ENCODE assay signal across 18 cellular contexts in genomic region chr3:45319231-45320085, GRCh38.
DNase-seq lines count a peak whose midpoint lies in the region; ATAC-seq, FAIRE-seq and TF ChIP-seq lines count a peak whose summit lies in the region.
"Had no signal": no experiment of that assay in that cellular context is flagged by ENCODE, and none has a peak within 500 bp of the region (broad histone marks: within the 10 kb centered on the region; RNA-seq: fewer than 3 reads in every experiment).

No MANE protein-coding gene starts in this region.

- H3K9me3 Mint-ChIP-seq in GM23338 = no peaks in the 10 kb centered on the region; the same call in 2 of the 3 replicates

- TF ChIP-seq POLR2A in K562 (conservative IDR thresholded peaks at IDR 0.05) = no peak

- peaks cover 2% of the 10 kb centered on the region; the same call in 1 of the 2 replicates for H3F3A ChIP-seq in GM23338 (replicated peaks; ENCODE audit: low read depth)

- peaks cover 7% of the 10 kb centered on the region; the same call in 2 of the 3 replicates for H3K36me3 Mint-ChIP-seq in GM23338 (ENCODE audit: low read depth)
- H3K36me3 Mint-ChIP-seq: CD4-positive, alpha-beta memory T cell had no signal

- H3K79me2 ChIP-seq in GM23338 (replicated peaks; ENCODE audit: insufficient read depth) (no peaks in the 10 kb centered on the region), K562 (ENCODE audit: control insufficient read depth, insufficient read depth, low read length) (no peaks in the 10 kb centered on the region)

- no peak overlapping the region for H2AFZ ChIP-seq in GM23338
- no peak overlapping the region for H2AFZ ChIP-seq in K562 (ENCODE audit: low read depth, low read length)
- H2AFZ ChIP-seq: GM23248 had no signal

- H3K4me1 ChIP-seq in GM23338 (ENCODE audit: insufficient read depth) (peaks cover 21% of the 10 kb centered on the region), K562 (replicated peaks in 1 of 2; ENCODE audit: control insufficient read depth in 2 of 2, insufficient read depth in 2 of 2, low read length in 2 of 2) (no peaks in the 10 kb centered on the region)
- H3K4me1 ChIP-seq: A549 had no signal

- peaks cover 10% of the 10 kb centered on the region for H3K9me2 ChIP-seq in GM23338 (ENCODE audit: insufficient read depth)
- H3K9me2 ChIP-seq: SK-N-SH had no signal

- intact Hi-C loops in K562 (cut with micrococcal nuclease) = no loop called here

- no peak for TF ChIP-seq EP300 in K562 (IDR thresholded peaks at IDR 0.05; ENCODE audit: low read length)

- H3K4me2 ChIP-seq in GM23338 = peak overlapping the region; percentile 70
- H3K4me2 ChIP-seq in K562 (ENCODE audit: insufficient read depth, low read length) = no peak overlapping the region
- H3K4me2 ChIP-seq: A549, BLaER1, SK-N-SH had no signal

- no peak overlapping the region for H3K27ac ChIP-seq in GM23338 (ENCODE audit: low read depth)
- H3K27ac ChIP-seq in K562 (ENCODE audit: extremely low read depth, low read depth, low read length) = no peak overlapping the region
- H3K27ac ChIP-seq: A549, BLaER1, GM23248 had no signal

- in situ Hi-C loops in K562 (cut with MboI) = no loop called here

- no peak for TF ChIP-seq RAD21 in K562 (CRISPR knock-in tag; conservative IDR thresholded peaks at IDR 0.05 in 1 of 2, IDR thresholded peaks at IDR 0.05 in 1 of 2)

- FAIRE-seq in K562 (lab: Jason Lieb, UNC) = no peak
- FAIRE-seq: A549, GM12891 had no signal

- H3K4me3 ChIP-seq in GM23338 (no peak overlapping the region), K562 (no peak overlapping the region)
- H3K4me3 ChIP-seq: A549, BLaER1, GM23248 had no signal

- no peaks in the 10 kb centered on the region for H4K20me1 ChIP-seq in GM23338 (replicated peaks; ENCODE audit: insufficient read depth)
- H4K20me1 ChIP-seq in K562 (replicated peaks; ENCODE audit: control insufficient read depth, insufficient read depth, low read length) = no peaks in the 10 kb centered on the region
- H4K20me1 ChIP-seq: BLaER1 had no signal

- H3K27me3 ChIP-seq in GM23338 (ENCODE audit: insufficient read depth) (no peaks in the 10 kb centered on the region), K562 (ENCODE audit: control insufficient read depth in 2 of 2, insufficient read depth in 2 of 2, low read length in 2 of 2) (peaks cover 22 to 39% of the 10 kb centered on the region in 2 experiments)
- H3K27me3 ChIP-seq: BLaER1 had no signal

- DNase-seq in GM23338 (ENCODE audit: low spot score) (no peak), NCI-H2171 (lab: John Stamatoyannopoulos, UW) (peak; percentile 10), K562 (ENCODE audit: extremely low read depth in 1 of 4, low spot score in 3 of 4) (no peak), left lobe of liver (ENCODE audit: low spot score) (peak; percentile 21), NCI-H1417 treated with DMSO at 0.1 percent for 48 hours (lab: John Stamatoyannopoulos, UW) (no peak), epidermal melanocyte (ENCODE audit: insufficient read length, low spot score) (no peak)
- DNase-seq in effector CD4-positive, alpha-beta T cell = no peak
- DNase-seq: CD4-positive, alpha-beta memory T cell; GM23248; NCI-H146; NCI-H2029 treated with DMSO at 0.1 percent for 48 hours; NCI-H526 treated with DMSO at 0.1 percent for 48 hours; OCI-M1; SK-N-SH had no signal

- ATAC-seq in GM23338 (no peak), K562 (no peak), left lobe of liver (no peak), HG03469 (IDR thresholded peaks at IDR 0.05; ENCODE audit: unreplicated experiment) (no peak)
- ATAC-seq: A549 had no signal

- no peak overlapping the region for H3K27ac Mint-ChIP-seq in GM23338
- H3K27ac Mint-ChIP-seq: CD4-positive, alpha-beta memory T cell had no signal

- no peak overlapping the region for H3K4me3 Mint-ChIP-seq in GM23338
- H3K4me3 Mint-ChIP-seq: CD4-positive, alpha-beta memory T cell had no signal

- H3K9me3 ChIP-seq in K562 (replicated peaks; ENCODE audit: control insufficient read depth, insufficient read depth, low read depth, low read length) = no peaks in the 10 kb centered on the region
- H3K9me3 ChIP-seq: A549, BLaER1, SK-N-SH had no signal

- peaks cover 37% of the 10 kb centered on the region for H3K4me1 Mint-ChIP-seq in GM23338
- H3K4me1 Mint-ChIP-seq: CD4-positive, alpha-beta memory T cell had no signal

- H3K9me1 ChIP-seq in K562 (ENCODE audit: control insufficient read depth, insufficient read depth, low read length) = no peaks in the 10 kb centered on the region

- peaks cover 1% of the 10 kb centered on the region for H3K27me3 Mint-ChIP-seq in GM23338 (ENCODE audit: insufficient read depth, low read depth, poor library complexity)

- no TSS peak for BruUV-seq in K562 (replicated peaks; lab: Mats Ljungman, UMichigan)

- WGBS in K562 (ENCODE audit: insufficient coverage, low coverage, missing lambda C conversion rate) = 25% methylated on average over 11 of the region's 11 CpGs

- POLR2A ChIA-PET in K562 (lab: Yijun Ruan, JAX) = interaction anchor here (0.6 to 1.6 kb wide), 9 partner anchors 12 to 405 kb away, joined by 3 to 6 read pairs (median 3); no protein-coding TSS in a partner anchor

- no peak overlapping the region for H3K9ac ChIP-seq in K562 (ENCODE audit: insufficient read depth in 1 of 2, low read depth in 2 of 2, low read length in 2 of 2)
- H3K9ac ChIP-seq: BLaER1, GM23248, SK-N-SH had no signal

- TF ChIP-seq CTCF in GM23338 (conservative IDR thresholded peaks at IDR 0.05; ENCODE audit: low read depth in 2 of 2) = no peak
- no peak for TF ChIP-seq CTCF in K562 (IDR thresholded peaks at IDR 0.05 in 2 of 3, conservative IDR thresholded peaks at IDR 0.05 in 1 of 3; ENCODE audit: insufficient read depth in 2 of 3, low read depth in 1 of 3, low read length in 3 of 3)

- CTCF ChIA-PET in K562 (lab: Yijun Ruan, JAX; ENCODE audit: low intra/inter-chr PET ratio) = no interaction called here

- H3K36me3 ChIP-seq in GM23338 (ENCODE audit: insufficient read depth) (no peaks in the 10 kb centered on the region), K562 (ENCODE audit: control insufficient read depth, insufficient read depth, low read length) (no peaks in the 10 kb centered on the region)
- H3K36me3 ChIP-seq: BLaER1 had no signal

TF ChIP-seq in GM23338, 12 proteins besides CTCF, POLR2A, EP300 and RAD21 (continues in another document):
- TF ChIP-seq STAT1 (IDR thresholded peaks at IDR 0.05; ENCODE audit: unreplicated experiment) (no peak), ZNF331 (CRISPR knock-in tag; IDR thresholded peaks at IDR 0.05; ENCODE audit: low read depth) (no peak), POLR2AphosphoS5 (IDR thresholded peaks at IDR 0.05; ENCODE audit: low read depth) (no peak), CREB1 (CRISPR knock-in tag; IDR thresholded peaks at IDR 0.05; ENCODE audit: low read depth) (no peak)
- TF ChIP-seq, protein P1, sequence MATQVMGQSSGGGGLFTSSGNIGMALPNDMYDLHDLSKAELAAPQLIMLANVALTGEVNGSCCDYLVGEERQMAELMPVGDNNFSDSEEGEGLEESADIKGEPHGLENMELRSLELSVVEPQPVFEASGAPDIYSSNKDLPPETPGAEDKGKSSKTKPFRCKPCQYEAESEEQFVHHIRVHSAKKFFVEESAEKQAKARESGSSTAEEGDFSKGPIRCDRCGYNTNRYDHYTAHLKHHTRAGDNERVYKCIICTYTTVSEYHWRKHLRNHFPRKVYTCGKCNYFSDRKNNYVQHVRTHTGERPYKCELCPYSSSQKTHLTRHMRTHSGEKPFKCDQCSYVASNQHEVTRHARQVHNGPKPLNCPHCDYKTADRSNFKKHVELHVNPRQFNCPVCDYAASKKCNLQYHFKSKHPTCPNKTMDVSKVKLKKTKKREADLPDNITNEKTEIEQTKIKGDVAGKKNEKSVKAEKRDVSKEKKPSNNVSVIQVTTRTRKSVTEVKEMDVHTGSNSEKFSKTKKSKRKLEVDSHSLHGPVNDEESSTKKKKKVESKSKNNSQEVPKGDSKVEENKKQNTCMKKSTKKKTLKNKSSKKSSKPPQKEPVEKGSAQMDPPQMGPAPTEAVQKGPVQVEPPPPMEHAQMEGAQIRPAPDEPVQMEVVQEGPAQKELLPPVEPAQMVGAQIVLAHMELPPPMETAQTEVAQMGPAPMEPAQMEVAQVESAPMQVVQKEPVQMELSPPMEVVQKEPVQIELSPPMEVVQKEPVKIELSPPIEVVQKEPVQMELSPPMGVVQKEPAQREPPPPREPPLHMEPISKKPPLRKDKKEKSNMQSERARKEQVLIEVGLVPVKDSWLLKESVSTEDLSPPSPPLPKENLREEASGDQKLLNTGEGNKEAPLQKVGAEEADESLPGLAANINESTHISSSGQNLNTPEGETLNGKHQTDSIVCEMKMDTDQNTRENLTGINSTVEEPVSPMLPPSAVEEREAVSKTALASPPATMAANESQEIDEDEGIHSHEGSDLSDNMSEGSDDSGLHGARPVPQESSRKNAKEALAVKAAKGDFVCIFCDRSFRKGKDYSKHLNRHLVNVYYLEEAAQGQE (IDR thresholded peaks at IDR 0.05; ENCODE audit: unreplicated experiment) = no peak

TF ChIP-seq in K562, 482 proteins besides CTCF, POLR2A, EP300 and RAD21 (continues in another document):
- peak; percentile 41; the same call in 1 of the 2 replicates for TF ChIP-seq ZNF263 (CRISPR knock-in tag; IDR thresholded peaks at IDR 0.05; ENCODE audit: borderline replicate concordance)
- no peak for TF ChIP-seq MAZ (CRISPR knock-in tag; conservative IDR thresholded peaks at IDR 0.05 in 1 of 2, IDR thresholded peaks at IDR 0.05 in 1 of 2)
- no peak for TF ChIP-seq ZNF655 (CRISPR knock-in tag; IDR thresholded peaks at IDR 0.05)
- TF ChIP-seq ILK (tag; IDR thresholded peaks at IDR 0.05; ENCODE audit: borderline replicate concordance, low read depth) = no peak
- TF ChIP-seq NFE2L1 (tag; IDR thresholded peaks at IDR 0.05; ENCODE audit: borderline replicate concordance, low read depth) = no peak
- no peak for TF ChIP-seq ZKSCAN3 (CRISPR knock-in tag; IDR thresholded peaks at IDR 0.05)

Comparison
In these comparisons a context has a peak if more than half of its experiments do, and no peak if none do; other contexts are left out.
1. DNase-seq: peak in NCI-H2171 (single experiment) and left lobe of liver (single experiment); none in GM23338 (single experiment), K562 (0 of 4), effector CD4-positive, alpha-beta T cell (single experiment), NCI-H1417 treated with DMSO at 0.1 percent for 48 hours (single experiment) and epidermal melanocyte (single experiment).